Comparison of ENCODE assay signal across 17 cellular contexts in genomic region chr6:13660893-13661292, GRCh38. TPM values are rescaled to one million over a fixed set of nuclear protein-coding genes. Genes with fewer than 3 reads are reported as not detected.
DNase-seq lines count a peak whose midpoint lies in the region; ATAC-seq and TF ChIP-seq lines count a peak whose summit lies in the region.
"Had no signal": no experiment of that assay in that cellular context is flagged by ENCODE, and none has a peak within 500 bp of the region (broad histone marks: within the 10 kb centered on the region; RNA-seq: fewer than 3 reads in every experiment).

No MANE protein-coding gene starts in this region.

- no peaks in the 10 kb centered on the region for H3K27me3 ChIP-seq in CD4-positive, CD25-positive, alpha-beta regulatory T cell (ENCODE audit: control insufficient read depth, insufficient read depth, low read length)
- H3K27me3 ChIP-seq in GM23338 (ENCODE audit: insufficient read depth) = no peaks in the 10 kb centered on the region

- no peak overlapping the region for H2AFZ ChIP-seq in GM23338

- H3K4me3 ChIP-seq in CD4-positive, CD25-positive, alpha-beta regulatory T cell (ENCODE audit: low read depth, low read length) = peak overlapping the region; percentile 27
- H3K4me3 ChIP-seq in GM23338 = no peak overlapping the region
- H3K4me3 ChIP-seq: A549 had no signal

- peaks cover 76% of the 10 kb centered on the region for H3K79me2 ChIP-seq in GM23338 (replicated peaks; ENCODE audit: insufficient read depth)

- no peak for TF ChIP-seq CTCF in GM23338 (conservative IDR thresholded peaks at IDR 0.05; ENCODE audit: low read depth in 2 of 2)

- no peaks in the 10 kb centered on the region for H3K27me3 Mint-ChIP-seq in activated naive CD4-positive, alpha-beta T cell treated with anti-CD3 and anti-CD28 coated beads, Interleukin-2, amount 50 U/mL, for 24 hours
- no peaks in the 10 kb centered on the region for H3K27me3 Mint-ChIP-seq in activated naive CD4-positive, alpha-beta T cell treated with anti-CD3 and anti-CD28 coated beads for 36 hours (ENCODE audit: low read depth)
- no peaks in the 10 kb centered on the region for H3K27me3 Mint-ChIP-seq in CD4-positive, CD25-positive, alpha-beta regulatory T cell
- H3K27me3 Mint-ChIP-seq in GM23338 (ENCODE audit: insufficient read depth, low read depth, poor library complexity) = no peaks in the 10 kb centered on the region

- no peak overlapping the region for H3K4me2 ChIP-seq in GM23338
- H3K4me2 ChIP-seq: A549 had no signal

- ATAC-seq in CD4-positive, CD25-positive, alpha-beta regulatory T cell (ENCODE audit: low read depth in 2 of 2) = no peak
- ATAC-seq in GM23338 = no peak
- peak; percentile 33 for ATAC-seq in left lobe of liver
- no peak for ATAC-seq in GM18868 (IDR thresholded peaks at IDR 0.05; ENCODE audit: unreplicated experiment)
- ATAC-seq: A549; CD8-positive, alpha-beta T cell had no signal

- H3F3A ChIP-seq in GM23338 (replicated peaks; ENCODE audit: low read depth) = no peaks in the 10 kb centered on the region

- no peak for DNase-seq in activated naive CD4-positive, alpha-beta T cell treated with anti-CD3 and anti-CD28 coated beads for 36 hours
- DNase-seq in CD4-positive, CD25-positive, alpha-beta regulatory T cell = no peak
- DNase-seq in GM23338 (ENCODE audit: low spot score) (no peak), left lobe of liver (ENCODE audit: low spot score) (no peak), glomerular visceral epithelial cell (ENCODE audit: extremely low spot score) (no peak)
- DNase-seq: Calu3; CD8-positive, alpha-beta T cell; NCI-H1105 treated with DMSO at 0.1 percent for 48 hours; NCI-H1694; NCI-H2081 treated with DMSO at 0.1 percent for 48 hours; NCI-H446 treated with DMSO at 0.1 percent for 48 hours; NCI-H69; OCI-M1; SHP77 treated with DMSO at 0.1 percent for 48 hours had no signal

- CTCF ChIA-PET in activated naive CD4-positive, alpha-beta T cell treated with anti-CD3 and anti-CD28 coated beads for 36 hours (lab: Charles Lee) = interaction anchor here (0.9 to 1.1 kb wide), 2 partner anchors 8 to 30 kb away, joined by 3 read pairs; no protein-coding TSS in a partner anchor

- peaks cover 6% of the 10 kb centered on the region for H4K20me1 ChIP-seq in GM23338 (replicated peaks; ENCODE audit: insufficient read depth)

- H3K27ac ChIP-seq in CD4-positive, CD25-positive, alpha-beta regulatory T cell (ENCODE audit: insufficient read depth, low read length, poor library complexity, severe bottlenecking) = no peak overlapping the region
- H3K27ac ChIP-seq in GM23338 (ENCODE audit: low read depth) = no peak overlapping the region
- H3K27ac ChIP-seq: A549 had no signal

- H3K27ac Mint-ChIP-seq in activated naive CD4-positive, alpha-beta T cell treated with anti-CD3 and anti-CD28 coated beads, Interleukin-2, amount 50 U/mL, for 24 hours = peak overlapping the region; percentile 3
- H3K27ac Mint-ChIP-seq in activated naive CD4-positive, alpha-beta T cell treated with anti-CD3 and anti-CD28 coated beads for 36 hours = no peak overlapping the region
- H3K27ac Mint-ChIP-seq in CD4-positive, CD25-positive, alpha-beta regulatory T cell = peak overlapping the region in 2 of 3 donors; percentile 18 to 43
- H3K27ac Mint-ChIP-seq in GM23338 = peak overlapping the region; percentile 26; the same call in 1 of the 2 replicates
- H3K27ac Mint-ChIP-seq: CD8-positive, alpha-beta T cell had no signal

- peaks cover 90% of the 10 kb centered on the region for H3K4me1 Mint-ChIP-seq in activated naive CD4-positive, alpha-beta T cell treated with anti-CD3 and anti-CD28 coated beads, Interleukin-2, amount 50 U/mL, for 24 hours
- peaks cover 67% of the 10 kb centered on the region for H3K4me1 Mint-ChIP-seq in activated naive CD4-positive, alpha-beta T cell treated with anti-CD3 and anti-CD28 coated beads for 36 hours (ENCODE audit: low read depth)
- peaks cover 61 to 89% (median 82%) of the 10 kb centered on the region in 4 donors for H3K4me1 Mint-ChIP-seq in CD4-positive, CD25-positive, alpha-beta regulatory T cell
- H3K4me1 Mint-ChIP-seq in GM23338 = peaks cover 32% of the 10 kb centered on the region

- no peaks in the 10 kb centered on the region for H3K9me2 ChIP-seq in GM23338 (ENCODE audit: insufficient read depth)

- intact Hi-C loops in activated naive CD4-positive, alpha-beta T cell treated with anti-CD3 and anti-CD28 coated beads for 36 hours (cut with micrococcal nuclease) = loop anchor here (1.0 to 2.0 kb wide), 2 partner anchors 8 to 14 kb away; no protein-coding TSS in a partner anchor

- H3K9me3 ChIP-seq in CD4-positive, CD25-positive, alpha-beta regulatory T cell (ENCODE audit: control insufficient read depth in 2 of 2, low read length in 2 of 2) = no peaks in the 10 kb centered on the region
- H3K9me3 ChIP-seq: A549 had no signal

- H3K4me1 ChIP-seq in CD4-positive, CD25-positive, alpha-beta regulatory T cell (ENCODE audit: control insufficient read depth, insufficient read depth, low read length, poor library complexity, severe bottlenecking) = peaks cover 70% of the 10 kb centered on the region
- peaks cover 13% of the 10 kb centered on the region; the same call in 1 of the 2 replicates for H3K4me1 ChIP-seq in GM23338 (ENCODE audit: insufficient read depth)

- peaks cover 7% of the 10 kb centered on the region for H3K36me3 ChIP-seq in CD4-positive, CD25-positive, alpha-beta regulatory T cell (ENCODE audit: control insufficient read depth, insufficient read depth, low read length)
- no peaks in the 10 kb centered on the region for H3K36me3 ChIP-seq in GM23338 (ENCODE audit: insufficient read depth)

- H3K9me3 Mint-ChIP-seq in activated naive CD4-positive, alpha-beta T cell treated with anti-CD3 and anti-CD28 coated beads, Interleukin-2, amount 50 U/mL, for 24 hours = no peaks in the 10 kb centered on the region
- H3K9me3 Mint-ChIP-seq in activated naive CD4-positive, alpha-beta T cell treated with anti-CD3 and anti-CD28 coated beads for 36 hours = no peaks in the 10 kb centered on the region
- peaks cover 0 to 2% (median 0%) of the 10 kb centered on the region in 7 donors for H3K9me3 Mint-ChIP-seq in CD4-positive, CD25-positive, alpha-beta regulatory T cell
- no peaks in the 10 kb centered on the region for H3K9me3 Mint-ChIP-seq in GM23338
- H3K9me3 Mint-ChIP-seq: CD8-positive, alpha-beta T cell had no signal

- no peak overlapping the region for H3K4me3 Mint-ChIP-seq in activated naive CD4-positive, alpha-beta T cell treated with anti-CD3 and anti-CD28 coated beads, Interleukin-2, amount 50 U/mL, for 24 hours
- no peak overlapping the region for H3K4me3 Mint-ChIP-seq in activated naive CD4-positive, alpha-beta T cell treated with anti-CD3 and anti-CD28 coated beads for 36 hours
- H3K4me3 Mint-ChIP-seq in CD4-positive, CD25-positive, alpha-beta regulatory T cell = peak overlapping the region in 3 of 4 donors; percentile 9 to 76 (median 65)
- H3K4me3 Mint-ChIP-seq in GM23338 = no peak overlapping the region
- H3K4me3 Mint-ChIP-seq: CD8-positive, alpha-beta T cell had no signal

- peaks cover 4% of the 10 kb centered on the region for H3K36me3 Mint-ChIP-seq in activated naive CD4-positive, alpha-beta T cell treated with anti-CD3 and anti-CD28 coated beads, Interleukin-2, amount 50 U/mL, for 24 hours
- peaks cover 3% of the 10 kb centered on the region for H3K36me3 Mint-ChIP-seq in activated naive CD4-positive, alpha-beta T cell treated with anti-CD3 and anti-CD28 coated beads for 36 hours (ENCODE audit: low read depth)
- H3K36me3 Mint-ChIP-seq in CD4-positive, CD25-positive, alpha-beta regulatory T cell = peaks cover 8% of the 10 kb centered on the region
- H3K36me3 Mint-ChIP-seq in GM23338 (ENCODE audit: low read depth) = no peaks in the 10 kb centered on the region

RNA-seq across cellular contexts. Expression of gene NOL7, which starts 45.8 kb away (rescaled TPM):
- total RNA-seq in activated naive CD4-positive, alpha-beta T cell treated with anti-CD3 and anti-CD28 coated beads for 36 hours = 10 to 100 TPM; 79.5 to 80.8 TPM
- 50.2 TPM for total RNA-seq in CD4-positive, CD25-positive, alpha-beta regulatory T cell
- polyA plus RNA-seq in CD4-positive, CD25-positive, alpha-beta regulatory T cell = 100 to 1,000 TPM; 127 to 145 (median 130) TPM
- 97.2 and 110 TPM in 2 replicates for total RNA-seq in GM23338 (2014; rRNA removed; shearing (Covaris generic))
- polyA plus RNA-seq in GM23338 (2016; fragmentation: Nextera tagmentation; extraction: Ambion mirVana) = 251 and 253 TPM in 2 replicates
- 18.0 TPM for total RNA-seq in left lobe of liver

RNA-seq across cellular contexts. Expression of gene RANBP9, which starts 50.7 kb away (rescaled TPM):
- total RNA-seq in activated naive CD4-positive, alpha-beta T cell treated with anti-CD3 and anti-CD28 coated beads for 36 hours = 10 to 100 TPM; 61.2 to 62.9 TPM
- 85.5 TPM for total RNA-seq in CD4-positive, CD25-positive, alpha-beta regulatory T cell
- polyA plus RNA-seq in CD4-positive, CD25-positive, alpha-beta regulatory T cell = 10 to 100 TPM in 2 of 4 donors, 1 to 10 TPM in 2; 5.6 to 11.1 (median 8.8) TPM
- 31.8 and 33.6 TPM in 2 replicates for total RNA-seq in GM23338 (2014; rRNA removed; shearing (Covaris generic))
- 11.9 and 12.1 TPM in 2 replicates for polyA plus RNA-seq in GM23338 (2016; fragmentation: Nextera tagmentation; extraction: Ambion mirVana)
- 15.5 TPM for total RNA-seq in left lobe of liver

Comparison
In these comparisons a context has a peak if more than half of its experiments do, and no peak if none do; other contexts are left out.
1. H3K4me3 Mint-ChIP-seq: peak in CD4-positive, CD25-positive, alpha-beta regulatory T cell (3 of 4); none in activated naive CD4-positive, alpha-beta T cell treated with anti-CD3 and anti-CD28 coated beads, Interleukin-2, amount 50 U/mL, for 24 hours (single experiment), activated naive CD4-positive, alpha-beta T cell treated with anti-CD3 and anti-CD28 coated beads for 36 hours (single experiment) and GM23338 (single experiment).